Comparison of ENCODE assay signal across 8 cellular contexts in genomic region chr22:21624120-21624879, GRCh38. TPM values are rescaled to one million over a fixed set of nuclear protein-coding genes. Genes with fewer than 3 reads are reported as not detected.
DNase-seq lines count a peak whose midpoint lies in the region; ATAC-seq and TF ChIP-seq lines count a peak whose summit lies in the region.

No MANE protein-coding gene starts in this region.

- H3K27me3 ChIP-seq in prostate gland (replicated peaks; ENCODE audit: insufficient read depth): no peaks in the 10 kb centered on the region

- peak; percentile 62 for TF ChIP-seq CTCF in epithelial cell of esophagus (IDR thresholded peaks at IDR 0.05; ENCODE audit: insufficient read depth, low read depth, low read length, missing control alignments)
- TF ChIP-seq CTCF in prostate gland (IDR thresholded peaks at IDR 0.05): peak in 1 of 4 experiments; percentile 7

- H3K4me3 Mint-ChIP-seq in activated CD4-positive, alpha-beta T cell treated with anti-CD3 and anti-CD28 coated beads, Interleukin-2, amount 10 ng/mL, durations not matched to agents 24 days and 14 days: no peak overlapping the region

- H3K27me3 Mint-ChIP-seq in activated CD4-positive, alpha-beta T cell treated with anti-CD3 and anti-CD28 coated beads, Interleukin-2, amount 10 ng/mL, durations not matched to agents 24 days and 14 days: no peaks in the 10 kb centered on the region

- DNase-seq in AG20443 (ENCODE audit: low spot score): peak; percentile 42
- peak; percentile 40 for DNase-seq in HK-2 (ENCODE audit: unreplicated experiment)
- DNase-seq in activated CD4-positive, alpha-beta T cell treated with anti-CD3 and anti-CD28 coated beads, Interleukin-2, amount 10 ng/mL, durations not matched to agents 24 days and 14 days: peak; percentile 81
- DNase-seq in epithelial cell of esophagus (ENCODE audit: low read depth): peak; percentile 47
- DNase-seq in prostate gland (ENCODE audit: low spot score): peak; percentile 36
- no peak for DNase-seq in NCI-H1105 treated with DMSO at 0.1 percent for 48 hours (lab: John Stamatoyannopoulos, UW)
- DNase-seq in NCI-H748 treated with DMSO at 0.1 percent for 48 hours (lab: John Stamatoyannopoulos, UW): no peak

- peaks cover 31% of the 10 kb centered on the region for H3K4me1 Mint-ChIP-seq in activated CD4-positive, alpha-beta T cell treated with anti-CD3 and anti-CD28 coated beads, Interleukin-2, amount 10 ng/mL, durations not matched to agents 24 days and 14 days

- peaks cover 46% of the 10 kb centered on the region for H3K36me3 Mint-ChIP-seq in activated CD4-positive, alpha-beta T cell treated with anti-CD3 and anti-CD28 coated beads, Interleukin-2, amount 10 ng/mL, durations not matched to agents 24 days and 14 days (ENCODE audit: low read depth)

- WGBS in prostate gland: 32% methylated on average over 8 of the region's 8 CpGs

- no peaks in the 10 kb centered on the region for H3K36me3 ChIP-seq in prostate gland

- no peak for ATAC-seq in HG02623 (IDR thresholded peaks at IDR 0.05; ENCODE audit: unreplicated experiment)

- no peak overlapping the region for H3K27ac ChIP-seq in prostate gland

- H3K27ac Mint-ChIP-seq in activated CD4-positive, alpha-beta T cell treated with anti-CD3 and anti-CD28 coated beads, Interleukin-2, amount 10 ng/mL, durations not matched to agents 24 days and 14 days: peak overlapping the region; percentile 67

- TF ChIP-seq POLR2A in prostate gland (IDR thresholded peaks at IDR 0.05): no peak

- no peaks in the 10 kb centered on the region for H3K9me3 ChIP-seq in prostate gland

- peaks cover 19% of the 10 kb centered on the region for H3K4me1 ChIP-seq in prostate gland (replicated peaks)

- no peaks in the 10 kb centered on the region for H3K9me3 Mint-ChIP-seq in activated CD4-positive, alpha-beta T cell treated with anti-CD3 and anti-CD28 coated beads, Interleukin-2, amount 10 ng/mL, durations not matched to agents 24 days and 14 days

- H3K4me3 ChIP-seq in epithelial cell of esophagus (ENCODE audit: low read length) (no peak overlapping the region), prostate gland (no peak overlapping the region)

- intact Hi-C loops in activated CD4-positive, alpha-beta T cell treated with anti-CD3 and anti-CD28 coated beads, Interleukin-2, amount 10 ng/mL, durations not matched to agents 24 days and 14 days (cut with micrococcal nuclease): no loop called here
- intact Hi-C loops in prostate gland (cut with DNase I): no loop called here

RNA-seq across cellular contexts. Expression of gene YDJC, which starts 5.5 kb away (rescaled TPM):
- 54.2 and 56.1 TPM in 2 replicates for total RNA-seq in activated CD4-positive, alpha-beta T cell treated with anti-CD3 and anti-CD28 coated beads, Interleukin-2, amount 10 ng/mL, durations not matched to agents 24 days and 14 days
- total RNA-seq in prostate gland: 10 to 100 TPM; 44.9 to 74.1 TPM

RNA-seq across cellular contexts. Expression of gene CCDC116, which starts 8.3 kb away (rescaled TPM):
- 0.40 and 0.51 TPM in 2 replicates for total RNA-seq in activated CD4-positive, alpha-beta T cell treated with anti-CD3 and anti-CD28 coated beads, Interleukin-2, amount 10 ng/mL, durations not matched to agents 24 days and 14 days
- 1 to 10 TPM in 1 of 2 donors, under 1 TPM in 1; 0.27 to 3.1 TPM for total RNA-seq in prostate gland

RNA-seq across cellular contexts. Expression of gene SDF2L1, which starts 17.8 kb away (rescaled TPM):
- total RNA-seq in activated CD4-positive, alpha-beta T cell treated with anti-CD3 and anti-CD28 coated beads, Interleukin-2, amount 10 ng/mL, durations not matched to agents 24 days and 14 days: 94.3 and 103 TPM in 2 replicates
- total RNA-seq in prostate gland: 10 to 100 TPM; 30.5 to 87.2 TPM

RNA-seq across cellular contexts. Expression of gene PPIL2, which starts 41.5 kb away (rescaled TPM):
- total RNA-seq in activated CD4-positive, alpha-beta T cell treated with anti-CD3 and anti-CD28 coated beads, Interleukin-2, amount 10 ng/mL, durations not matched to agents 24 days and 14 days: 53.1 and 55.9 TPM in 2 replicates
- total RNA-seq in prostate gland: 10 to 100 TPM; 45.4 to 63.2 TPM

RNA-seq across cellular contexts. Expression of gene UBE2L3, which starts 56.8 kb away (rescaled TPM):
- total RNA-seq in activated CD4-positive, alpha-beta T cell treated with anti-CD3 and anti-CD28 coated beads, Interleukin-2, amount 10 ng/mL, durations not matched to agents 24 days and 14 days: 62.1 and 63.3 TPM in 2 replicates
- total RNA-seq in prostate gland: 10 to 100 TPM; 61.7 to 78.1 TPM

Comparison
In these comparisons a context has a peak if more than half of its experiments do, and no peak if none do; other contexts are left out.
1. DNase-seq: peak in AG20443 (single experiment), HK-2 (single experiment), activated CD4-positive, alpha-beta T cell treated with anti-CD3 and anti-CD28 coated beads, Interleukin-2, amount 10 ng/mL, durations not matched to agents 24 days and 14 days (single experiment), epithelial cell of esophagus (single experiment) and prostate gland (single experiment); none in NCI-H1105 treated with DMSO at 0.1 percent for 48 hours (single experiment) and NCI-H748 treated with DMSO at 0.1 percent for 48 hours (single experiment).